9 cellular contexts compared by ENCODE assay signal in genomic region chr22:17922925-17923898, GRCh38.
DNase-seq lines count a peak whose midpoint lies in the region; ATAC-seq, FAIRE-seq and TF ChIP-seq lines count a peak whose summit lies in the region.
"Had no signal": no experiment of that assay in that cellular context is flagged by ENCODE, and none has a peak within 500 bp of the region (broad histone marks: within the 10 kb centered on the region; RNA-seq: fewer than 3 reads in every experiment).

No MANE protein-coding gene starts in this region.

- FAIRE-seq in HTR-8/SVneo (lab: Jason Lieb, UNC) (no peak), keratinocyte (lab: Jason Lieb, UNC) (peak; percentile 13)

- in situ Hi-C loops in astrocyte of the spinal cord (cut with HindIII; ENCODE audit: low sequenced_read_pairs): no loop called here

- peaks cover 75% of the 10 kb centered on the region for H3K4me1 ChIP-seq in keratinocyte (ENCODE audit: control insufficient read depth, extremely low read depth, insufficient read depth, low read length)
- peaks cover 5 to 52% (median 49%) of the 10 kb centered on the region in 5 donors for H3K4me1 ChIP-seq in subcutaneous abdominal adipose tissue (ENCODE audit: control insufficient read depth in 5 of 5, insufficient read depth in 5 of 5, low read length in 5 of 5)

- no peak overlapping the region for H3K9ac ChIP-seq in keratinocyte (ENCODE audit: control insufficient read depth, extremely low read depth, insufficient read depth, low read length)
- H3K9ac ChIP-seq in subcutaneous abdominal adipose tissue (ENCODE audit: low read length in 5 of 5): peak overlapping the region in 2 of 5 donors; percentile 33 to 67

- TF ChIP-seq CTCF in astrocyte of the spinal cord (IDR thresholded peaks at IDR 0.05; ENCODE audit: low read depth, low read length) (no peak), keratinocyte (optimal IDR thresholded peaks at IDR 0.05 in 1 of 3, IDR thresholded peaks at IDR 0.05 in 1 of 3, conservative IDR thresholded peaks at IDR 0.05 in 1 of 3; ENCODE audit: extremely low read depth in 1 of 3, insufficient read depth in 2 of 3, low read length in 3 of 3) (no peak)

- H3K27ac ChIP-seq in keratinocyte (ENCODE audit: control insufficient read depth, insufficient read depth, low read length) (peak overlapping the region; percentile 48), subcutaneous abdominal adipose tissue (ENCODE audit: low read depth, low read length) (peak overlapping the region; percentile 90)

- no peak overlapping the region for H2AFZ ChIP-seq in keratinocyte (ENCODE audit: control insufficient read depth, low read length)

- H4K20me1 ChIP-seq in keratinocyte (ENCODE audit: control insufficient read depth, extremely low read depth, insufficient read depth, low read length): peaks cover 69% of the 10 kb centered on the region

- H3K36me3 ChIP-seq in keratinocyte (ENCODE audit: control insufficient read depth in 2 of 2, extremely low read depth in 1 of 2, insufficient read depth in 2 of 2, low read length in 2 of 2) (peaks cover 0 to 2% of the 10 kb centered on the region in 2 experiments), subcutaneous abdominal adipose tissue (ENCODE audit: control insufficient read depth in 5 of 5, insufficient read depth in 5 of 5, low read length in 5 of 5) (no peaks in the 10 kb centered on the region)

- peaks cover 21% of the 10 kb centered on the region for H3K9me1 ChIP-seq in keratinocyte (ENCODE audit: control insufficient read depth, extremely low read depth, insufficient read depth, low read length)

- DNase-seq in HTR-8/SVneo (ENCODE audit: insufficient read length, low spot score) (peak; percentile 62), astrocyte of the spinal cord (ENCODE audit: low read depth, low spot score) (peak; percentile 93), keratinocyte (ENCODE audit: low read depth, low spot score) (no peak), NCI-H510A treated with DMSO at 0.1 percent for 48 hours (lab: John Stamatoyannopoulos, UW) (no peak), germinal center (ENCODE audit: low spot score) (no peak), LoVo (ENCODE audit: low spot score) (no peak)
- DNase-seq: activated naive CD4-positive, alpha-beta T cell treated with anti-CD3 and anti-CD28 coated beads, Interleukin-2, amount 50 U/mL, for 16 hours had no signal

- H3K79me2 ChIP-seq in keratinocyte (ENCODE audit: control insufficient read depth, insufficient read depth, low read length): peaks cover 87% of the 10 kb centered on the region

- no peak for ATAC-seq in HG02981 (IDR thresholded peaks at IDR 0.05; ENCODE audit: unreplicated experiment)

- H3K4me2 ChIP-seq in keratinocyte (ENCODE audit: control insufficient read depth, extremely low read depth, insufficient read depth, low read depth, low read length): peak overlapping the region; percentile 72

- H3K4me3 ChIP-seq in astrocyte of the spinal cord (ENCODE audit: low read depth, low read length) (no peak overlapping the region), keratinocyte (ENCODE audit: control insufficient read depth in 2 of 3, extremely low read depth in 1 of 3, insufficient read depth in 2 of 3, low read depth in 1 of 3, low read length in 3 of 3) (no peak overlapping the region), subcutaneous abdominal adipose tissue (ENCODE audit: low read depth in 1 of 5, low read length in 5 of 5) (peak overlapping the region in 1 of 5 donors; percentile 32)

- H3K9me3 ChIP-seq in keratinocyte (ENCODE audit: control insufficient read depth, low read depth, low read length) (no peaks in the 10 kb centered on the region), subcutaneous abdominal adipose tissue (ENCODE audit: control insufficient read depth in 5 of 5, low read length in 5 of 5) (no peaks in the 10 kb centered on the region)

- H3K27me3 ChIP-seq in keratinocyte (ENCODE audit: control insufficient read depth, extremely low read depth, insufficient read depth, low read length): no peaks in the 10 kb centered on the region
- H3K27me3 ChIP-seq in subcutaneous abdominal adipose tissue (ENCODE audit: control insufficient read depth in 5 of 5, insufficient read depth in 4 of 5, low read length in 5 of 5): no peaks in the 10 kb centered on the region

- dilution Hi-C loops in keratinocyte (cut with MboI; ENCODE audit: extremely low pct_ligation_motif_present, low sequenced_read_pairs): no loop called here

Comparison
In these comparisons a context has a peak if more than half of its experiments do, and no peak if none do; other contexts are left out.
1. DNase-seq: peak in HTR-8/SVneo (single experiment) and astrocyte of the spinal cord (single experiment); none in keratinocyte (single experiment), NCI-H510A treated with DMSO at 0.1 percent for 48 hours (single experiment), germinal center (single experiment) and LoVo (single experiment).